ENCODE assay signal across 8 cellular contexts in genomic region chr1:4652631-4653327, GRCh38. TPM values are rescaled to one million over a fixed set of nuclear protein-coding genes. Genes with fewer than 3 reads are reported as not detected.
DNase-seq lines count a peak whose midpoint lies in the region; ATAC-seq and TF ChIP-seq lines count a peak whose summit lies in the region.

No MANE protein-coding gene starts in this region.

- DNase-seq in GM12864 (ENCODE audit: low read depth) = no peak
- DNase-seq in HuH-7 (ENCODE audit: low spot score) = peak; percentile 85
- peak; percentile 29 for DNase-seq in WTC11 (ENCODE audit: low spot score)
- peak; percentile 29 to 86 for DNase-seq in T47D (ENCODE audit: low read depth in 1 of 2, low spot score in 1 of 2)
- peak; percentile 69 for DNase-seq in left kidney (ENCODE audit: low read depth, low spot score)
- DNase-seq in stimulated activated CD4-positive, alpha-beta T cell treated with anti-CD3 and anti-CD28 coated beads, TNF-alpha, amount 100 ng/mL, for 1 hour (ENCODE audit: low read depth in 3 of 3, low spot score in 1 of 3) = peak; percentile 11 to 63 (median 21)

- H3K9me3 Mint-ChIP-seq in WTC11 = peaks cover 17% of the 10 kb centered on the region

- peak; percentile 52; the same call in 1 of the 2 replicates for ATAC-seq in WTC11
- no peak for ATAC-seq in HG02981 (IDR thresholded peaks at IDR 0.05; ENCODE audit: unreplicated experiment)
- ATAC-seq in HG03135 (IDR thresholded peaks at IDR 0.05; ENCODE audit: unreplicated experiment) = no peak

- no peak overlapping the region for H3K27ac Mint-ChIP-seq in WTC11

- H3K36me3 Mint-ChIP-seq in WTC11 = peaks cover 16% of the 10 kb centered on the region

- TF ChIP-seq CTCF in GM12864 (IDR thresholded peaks at IDR 0.05; ENCODE audit: low read depth, low read length, missing control alignments) (peak; percentile 93), WTC11 (IDR thresholded peaks at IDR 0.05) (peak; percentile 50; the same call in 1 of the 2 replicates)

- in situ Hi-C loops in T47D (cut with HindIII; ENCODE audit: low pct_unique_long_range_greater_than_20kb, low sequenced_read_pairs) = no loop called here

- H3K27me3 Mint-ChIP-seq in WTC11 (ENCODE audit: low read depth) = peaks cover 16% of the 10 kb centered on the region

- peaks cover 2% of the 10 kb centered on the region; the same call in 1 of the 2 replicates for H3K4me1 Mint-ChIP-seq in WTC11

- CTCF ChIA-PET in WTC11 (lab: Charles Lee) = no interaction called here

- POLR2A ChIA-PET in WTC11 (lab: Charles Lee) = no interaction called here

- H3K4me3 ChIP-seq in GM12864 (ENCODE audit: low read depth, low read length) = no peak overlapping the region

- H3K4me3 Mint-ChIP-seq in WTC11 = no peak overlapping the region

TF ChIP-seq in WTC11, 78 proteins besides CTCF, POLR2A, EP300 and RAD21:
- TF ChIP-seq AR (CRISPR knock-in tag; IDR thresholded peaks at IDR 0.05) = no peak
- TF ChIP-seq USF2 (CRISPR knock-in tag; IDR thresholded peaks at IDR 0.05) = no peak
- TF ChIP-seq ZNF512 (CRISPR knock-in tag; IDR thresholded peaks at IDR 0.05; ENCODE audit: borderline replicate concordance) = no peak
- no peak for TF ChIP-seq RELA (CRISPR knock-in tag; IDR thresholded peaks at IDR 0.05; ENCODE audit: borderline replicate concordance)
- no peak for TF ChIP-seq ATF6 (CRISPR knock-in tag; IDR thresholded peaks at IDR 0.05)
- TF ChIP-seq IRF1 (CRISPR knock-in tag; IDR thresholded peaks at IDR 0.05) = no peak
- TF ChIP-seq SMAD4 (CRISPR knock-in tag; IDR thresholded peaks at IDR 0.05) = no peak
- TF ChIP-seq NFYB (CRISPR knock-in tag; conservative IDR thresholded peaks at IDR 0.05; ENCODE audit: low read depth) = no peak
- no peak for TF ChIP-seq ZNF121 (CRISPR knock-in tag; IDR thresholded peaks at IDR 0.05)
- TF ChIP-seq TEAD1 (CRISPR knock-in tag; IDR thresholded peaks at IDR 0.05) = no peak
- TF ChIP-seq EMX1 (CRISPR knock-in tag; IDR thresholded peaks at IDR 0.05) = no peak

RNA-seq across cellular contexts. Expression of gene AJAP1, which starts 1.6 kb away (rescaled TPM):
- 1.5 to 2.1 TPM (median 1.6 TPM) in 3 replicates for total RNA-seq in WTC11 (2021)
